1 cellular context compared by ENCODE assay signal in genomic region chr14:32588448-32589320, GRCh38.
TF ChIP-seq lines count a peak whose summit lies in the region.

No MANE protein-coding gene starts in this region.

TF ChIP-seq in GM23338, 12 proteins besides CTCF, POLR2A, EP300 and RAD21 (continued from another document):
- TF ChIP-seq ZNF331 (CRISPR knock-in tag; IDR thresholded peaks at IDR 0.05; ENCODE audit: low read depth) (no peak), ZNF114 (CRISPR knock-in tag; IDR thresholded peaks at IDR 0.05) (no peak), CREB1 (CRISPR knock-in tag; IDR thresholded peaks at IDR 0.05; ENCODE audit: low read depth) (no peak), EZH2phosphoT487 (IDR thresholded peaks at IDR 0.05; ENCODE audit: unreplicated experiment) (no peak), JUNB (IDR thresholded peaks at IDR 0.05; ENCODE audit: unreplicated experiment) (no peak), STAT1 (IDR thresholded peaks at IDR 0.05; ENCODE audit: unreplicated experiment) (no peak), POLR2AphosphoS5 (IDR thresholded peaks at IDR 0.05; ENCODE audit: low read depth) (no peak), EZH2 (IDR thresholded peaks at IDR 0.05; ENCODE audit: low read depth, unreplicated experiment) (no peak), NANOG (IDR thresholded peaks at IDR 0.05; ENCODE audit: borderline replicate concordance) (no peak)
- TF ChIP-seq, protein P1, sequence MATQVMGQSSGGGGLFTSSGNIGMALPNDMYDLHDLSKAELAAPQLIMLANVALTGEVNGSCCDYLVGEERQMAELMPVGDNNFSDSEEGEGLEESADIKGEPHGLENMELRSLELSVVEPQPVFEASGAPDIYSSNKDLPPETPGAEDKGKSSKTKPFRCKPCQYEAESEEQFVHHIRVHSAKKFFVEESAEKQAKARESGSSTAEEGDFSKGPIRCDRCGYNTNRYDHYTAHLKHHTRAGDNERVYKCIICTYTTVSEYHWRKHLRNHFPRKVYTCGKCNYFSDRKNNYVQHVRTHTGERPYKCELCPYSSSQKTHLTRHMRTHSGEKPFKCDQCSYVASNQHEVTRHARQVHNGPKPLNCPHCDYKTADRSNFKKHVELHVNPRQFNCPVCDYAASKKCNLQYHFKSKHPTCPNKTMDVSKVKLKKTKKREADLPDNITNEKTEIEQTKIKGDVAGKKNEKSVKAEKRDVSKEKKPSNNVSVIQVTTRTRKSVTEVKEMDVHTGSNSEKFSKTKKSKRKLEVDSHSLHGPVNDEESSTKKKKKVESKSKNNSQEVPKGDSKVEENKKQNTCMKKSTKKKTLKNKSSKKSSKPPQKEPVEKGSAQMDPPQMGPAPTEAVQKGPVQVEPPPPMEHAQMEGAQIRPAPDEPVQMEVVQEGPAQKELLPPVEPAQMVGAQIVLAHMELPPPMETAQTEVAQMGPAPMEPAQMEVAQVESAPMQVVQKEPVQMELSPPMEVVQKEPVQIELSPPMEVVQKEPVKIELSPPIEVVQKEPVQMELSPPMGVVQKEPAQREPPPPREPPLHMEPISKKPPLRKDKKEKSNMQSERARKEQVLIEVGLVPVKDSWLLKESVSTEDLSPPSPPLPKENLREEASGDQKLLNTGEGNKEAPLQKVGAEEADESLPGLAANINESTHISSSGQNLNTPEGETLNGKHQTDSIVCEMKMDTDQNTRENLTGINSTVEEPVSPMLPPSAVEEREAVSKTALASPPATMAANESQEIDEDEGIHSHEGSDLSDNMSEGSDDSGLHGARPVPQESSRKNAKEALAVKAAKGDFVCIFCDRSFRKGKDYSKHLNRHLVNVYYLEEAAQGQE (IDR thresholded peaks at IDR 0.05; ENCODE audit: unreplicated experiment), result no peak
